8 cellular contexts compared by ENCODE assay signal in the genomic region with DNA sequence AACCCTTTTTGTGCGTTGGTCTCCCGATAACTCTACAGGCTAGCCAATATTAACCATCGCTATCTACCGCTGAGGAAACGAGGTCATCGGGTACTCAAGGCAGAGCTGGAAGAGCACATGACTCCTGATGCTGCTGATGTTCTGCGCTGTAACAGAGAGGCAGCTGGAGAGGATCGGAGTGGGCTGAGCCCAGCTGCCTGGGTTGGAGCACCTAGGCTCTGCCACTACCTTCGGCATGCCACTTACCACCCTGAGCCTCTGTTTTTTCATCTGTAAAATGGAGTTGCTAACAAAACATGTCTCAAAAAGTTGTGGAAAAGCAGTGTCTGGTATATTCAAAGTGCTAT. TPM values are rescaled to one million over a fixed set of nuclear protein-coding genes. Genes with fewer than 3 reads are reported as not detected.
A peak's percentile ranks its signal among the peaks of the same experiment; 100 is the strongest.
DNase-seq lines count a peak whose midpoint lies in the region; ATAC-seq and TF ChIP-seq lines count a peak whose summit lies in the region.

No MANE protein-coding gene starts in this region.

- no peaks in the 10 kb centered on the region for H3K9me3 Mint-ChIP-seq in activated T-helper 2 cell treated with anti-CD3 and anti-CD28 coated beads, Interferon-gamma antibody, Interleukin-2, Interleukin-4, amounts not matched to agents 10 μg/mL and 5 μg/mL and 100 μg/mL, durations not matched to agents 14 hours and 24 hours and 36 hours

- DNase-seq in BE2C (no peak), spleen (no peak), HT-29 (ENCODE audit: low spot score) (no peak)
- no peak for DNase-seq in activated T-helper 2 cell treated with anti-CD3 and anti-CD28 coated beads, Interferon-gamma antibody, Interleukin-2, Interleukin-4, amounts not matched to agents 10 μg/mL and 5 μg/mL and 100 μg/mL, durations not matched to agents 14 hours and 24 hours and 36 hours (ENCODE audit: low spot score)

- ATAC-seq in HG02870 (IDR thresholded peaks at IDR 0.05; ENCODE audit: unreplicated experiment), result peak; percentile 14
- no peak for ATAC-seq in HG03432 (IDR thresholded peaks at IDR 0.05; ENCODE audit: unreplicated experiment)
- ATAC-seq in GM21367 (IDR thresholded peaks at IDR 0.05; ENCODE audit: unreplicated experiment), result no peak

- no peaks in the 10 kb centered on the region for H3K36me3 Mint-ChIP-seq in activated T-helper 2 cell treated with anti-CD3 and anti-CD28 coated beads, Interferon-gamma antibody, Interleukin-2, Interleukin-4, amounts not matched to agents 10 μg/mL and 5 μg/mL and 100 μg/mL, durations not matched to agents 14 hours and 24 hours and 36 hours (ENCODE audit: low read depth)

- H3K27ac ChIP-seq in spleen, result peak overlapping the region in 4 of 8 donors; percentile 63 to 82 (median 71)

- H3K36me3 ChIP-seq in BE2C (no peaks in the 10 kb centered on the region), spleen (peaks cover 0 to 11% (median 3%) of the 10 kb centered on the region in 6 donors)

- H3K27ac Mint-ChIP-seq in activated T-helper 2 cell treated with anti-CD3 and anti-CD28 coated beads, Interferon-gamma antibody, Interleukin-2, Interleukin-4, amounts not matched to agents 10 μg/mL and 5 μg/mL and 100 μg/mL, durations not matched to agents 14 hours and 24 hours and 36 hours, result no peak overlapping the region

- no peaks in the 10 kb centered on the region for H3K9me3 ChIP-seq in BE2C
- no peaks in the 10 kb centered on the region for H3K9me3 ChIP-seq in spleen

- no peaks in the 10 kb centered on the region for H3K4me1 ChIP-seq in BE2C
- peaks cover 8 to 57% (median 27%) of the 10 kb centered on the region in 6 donors for H3K4me1 ChIP-seq in spleen

- no peak for TF ChIP-seq CTCF in BE2C (IDR thresholded peaks at IDR 0.05; ENCODE audit: low read depth, low read length)
- no peak for TF ChIP-seq CTCF in spleen (IDR thresholded peaks at IDR 0.05 in 8 of 11, conservative IDR thresholded peaks at IDR 0.05 in 3 of 11)

- H3K4me3 Mint-ChIP-seq in activated T-helper 2 cell treated with anti-CD3 and anti-CD28 coated beads, Interferon-gamma antibody, Interleukin-2, Interleukin-4, amounts not matched to agents 10 μg/mL and 5 μg/mL and 100 μg/mL, durations not matched to agents 14 hours and 24 hours and 36 hours (ENCODE audit: low read depth), result peak overlapping the region; percentile 72

- H3K4me3 ChIP-seq in BE2C (ENCODE audit: low read depth, low read length) (peak overlapping the region; percentile 62), iPS-11a (ENCODE audit: low read depth, low read length) (peak overlapping the region; percentile 56), spleen (peak overlapping the region; percentile 60 to 96 (median 88))

- H3K4me1 Mint-ChIP-seq in activated T-helper 2 cell treated with anti-CD3 and anti-CD28 coated beads, Interferon-gamma antibody, Interleukin-2, Interleukin-4, amounts not matched to agents 10 μg/mL and 5 μg/mL and 100 μg/mL, durations not matched to agents 14 hours and 24 hours and 36 hours (ENCODE audit: low read depth), result peaks cover 5% of the 10 kb centered on the region

- 28 to 45% (median 37%) methylated on average over 9 of the region's 9 CpGs for WGBS in spleen, 5 donors

- no peak for TF ChIP-seq POLR2A in spleen (IDR thresholded peaks at IDR 0.05)

- intact Hi-C loops in activated T-helper 2 cell treated with anti-CD3 and anti-CD28 coated beads, Interferon-gamma antibody, Interleukin-2, Interleukin-4, amounts not matched to agents 10 μg/mL and 5 μg/mL and 100 μg/mL, durations not matched to agents 14 hours and 24 hours and 36 hours (cut with micrococcal nuclease), result no loop called here
- intact Hi-C loops in spleen (cut with DNase I; ENCODE audit: low total_unique reads), result no loop called here

- peaks cover 12% of the 10 kb centered on the region for H3K27me3 Mint-ChIP-seq in activated T-helper 2 cell treated with anti-CD3 and anti-CD28 coated beads, Interferon-gamma antibody, Interleukin-2, Interleukin-4, amounts not matched to agents 10 μg/mL and 5 μg/mL and 100 μg/mL, durations not matched to agents 14 hours and 24 hours and 36 hours (ENCODE audit: low read depth)

- H3K27me3 ChIP-seq in BE2C (no peaks in the 10 kb centered on the region), spleen (replicated peaks in 1 of 7) (no peaks in the 10 kb centered on the region)

RNA-seq across cellular contexts. Expression of a gene that starts 0.4 kb away (rescaled TPM):
- 7.7 TPM for polyA plus RNA-seq in BE2C (2012; ENCODE audit: insufficient read depth, insufficient read length, low read depth)
- total RNA-seq in activated T-helper 2 cell treated with anti-CD3 and anti-CD28 coated beads, Interferon-gamma antibody, Interleukin-2, Interleukin-4, amounts not matched to agents 10 μg/mL and 5 μg/mL and 100 μg/mL, durations not matched to agents 14 hours and 24 hours and 36 hours, result 5.3 and 6.9 TPM in 2 replicates
- total RNA-seq in spleen, result 10 to 100 TPM; 18.9 to 28.9 (median 24.6) TPM
- 1 to 10 TPM; 2.1 to 4.8 (median 2.3) TPM for polyA plus RNA-seq in spleen
- total RNA-seq in HT-29 (2014; rRNA removed; shearing (Covaris generic)), result 5.0 and 5.1 TPM in 2 replicates

RNA-seq across cellular contexts. Expression of a gene that starts 35.0 kb away (rescaled TPM):
- 22.6 TPM for polyA plus RNA-seq in BE2C (2012; ENCODE audit: insufficient read depth, insufficient read length, low read depth)
- 35.0 and 35.9 TPM in 2 replicates for total RNA-seq in activated T-helper 2 cell treated with anti-CD3 and anti-CD28 coated beads, Interferon-gamma antibody, Interleukin-2, Interleukin-4, amounts not matched to agents 10 μg/mL and 5 μg/mL and 100 μg/mL, durations not matched to agents 14 hours and 24 hours and 36 hours
- total RNA-seq in spleen, result 10 to 100 TPM; 25.9 to 48.7 (median 39.9) TPM
- polyA plus RNA-seq in spleen, result 10 to 100 TPM in 1 of 3 donors, 1 to 10 TPM in 2; 4.7 to 17.1 (median 6.3) TPM
- total RNA-seq in HT-29 (2014; rRNA removed; shearing (Covaris generic)), result 8.0 and 8.6 TPM in 2 replicates

RNA-seq across cellular contexts. Expression of a gene that starts 36.3 kb away (rescaled TPM):
- polyA plus RNA-seq in BE2C (2012; ENCODE audit: insufficient read depth, insufficient read length, low read depth), result 0.31 TPM
- 0.23 and 0.50 TPM in 2 replicates for total RNA-seq in activated T-helper 2 cell treated with anti-CD3 and anti-CD28 coated beads, Interferon-gamma antibody, Interleukin-2, Interleukin-4, amounts not matched to agents 10 μg/mL and 5 μg/mL and 100 μg/mL, durations not matched to agents 14 hours and 24 hours and 36 hours
- 1 to 10 TPM in 4 of 7 donors, under 1 TPM in 3; 0.84 to 4.0 (median 1.7) TPM for total RNA-seq in spleen
- 1 to 10 TPM; 1.2 to 1.8 (median 1.4) TPM for polyA plus RNA-seq in spleen
- not detected in 2 replicates for total RNA-seq in HT-29 (2014; rRNA removed; shearing (Covaris generic))

RNA-seq across cellular contexts. Expression of a gene that starts 41.5 kb away (rescaled TPM):
- not detected for polyA plus RNA-seq in BE2C (2012; ENCODE audit: insufficient read depth, insufficient read length, low read depth)
- not detected in 2 replicates for total RNA-seq in activated T-helper 2 cell treated with anti-CD3 and anti-CD28 coated beads, Interferon-gamma antibody, Interleukin-2, Interleukin-4, amounts not matched to agents 10 μg/mL and 5 μg/mL and 100 μg/mL, durations not matched to agents 14 hours and 24 hours and 36 hours
- total RNA-seq in spleen, result not detected
- not detected for polyA plus RNA-seq in spleen
- total RNA-seq in HT-29 (2014; rRNA removed; shearing (Covaris generic)), result not detected in 2 replicates

RNA-seq across cellular contexts. Expression of a gene that starts 49.1 kb away (rescaled TPM):
- polyA plus RNA-seq in BE2C (2012; ENCODE audit: insufficient read depth, insufficient read length, low read depth), result 88.1 TPM
- total RNA-seq in activated T-helper 2 cell treated with anti-CD3 and anti-CD28 coated beads, Interferon-gamma antibody, Interleukin-2, Interleukin-4, amounts not matched to agents 10 μg/mL and 5 μg/mL and 100 μg/mL, durations not matched to agents 14 hours and 24 hours and 36 hours, result 89.7 and 93.2 TPM in 2 replicates
- total RNA-seq in spleen, result 10 to 100 TPM; 45.6 to 62.6 (median 49.0) TPM
- polyA plus RNA-seq in spleen, result 10 to 100 TPM; 27.8 to 47.1 (median 38.7) TPM
- total RNA-seq in HT-29 (2014; rRNA removed; shearing (Covaris generic)), result 146 and 158 TPM in 2 replicates
